Comparison of ENCODE assay signal across 16 cellular contexts in the genomic region with DNA sequence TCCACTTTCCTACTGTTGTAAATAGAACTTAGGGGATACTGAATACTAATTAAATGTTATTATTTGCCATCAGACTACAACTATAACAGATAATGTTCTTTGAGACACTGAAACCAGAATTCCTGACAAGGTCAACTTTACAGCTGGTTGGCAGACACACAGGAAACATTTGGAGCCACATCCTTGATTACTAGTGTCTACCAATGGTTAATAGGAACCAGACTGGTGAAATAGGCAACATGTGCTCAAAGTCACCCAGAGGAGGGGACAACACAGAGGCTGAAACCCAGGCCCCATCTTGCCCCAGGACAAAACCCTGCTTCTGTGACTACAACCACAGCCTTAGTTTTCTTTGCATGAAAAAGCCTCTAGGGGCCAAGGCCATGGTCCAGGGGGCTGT. TPM values are rescaled to one million over a fixed set of nuclear protein-coding genes. Genes with fewer than 3 reads are reported as not detected.
DNase-seq lines count a peak whose midpoint lies in the region; ATAC-seq, FAIRE-seq and TF ChIP-seq lines count a peak whose summit lies in the region.
"Had no signal": no experiment of that assay in that cellular context is flagged by ENCODE, and none has a peak within 500 bp of the region (broad histone marks: within the 10 kb centered on the region; RNA-seq: fewer than 3 reads in every experiment).

No MANE protein-coding gene starts in this region.

- H3K4me3 Mint-ChIP-seq in activated CD8-positive, alpha-beta T cell treated with anti-CD3 and anti-CD28 coated beads, Interleukin-2, amount 10 ng/mL, durations not matched to agents 7 days and 5 days: peak overlapping the region; percentile 9
- H3K4me3 Mint-ChIP-seq: activated CD4-positive, alpha-beta memory T cell treated with anti-CD3 and anti-CD28 coated beads for 36 hours had no signal

- no peaks in the 10 kb centered on the region for H3K27me3 Mint-ChIP-seq in activated CD8-positive, alpha-beta T cell treated with anti-CD3 and anti-CD28 coated beads, Interleukin-2, amount 10 ng/mL, durations not matched to agents 7 days and 5 days (ENCODE audit: low read depth)
- H3K27me3 Mint-ChIP-seq: activated CD4-positive, alpha-beta memory T cell treated with anti-CD3 and anti-CD28 coated beads for 36 hours had no signal

- H3K4me1 ChIP-seq in A549 (peaks cover 56% of the 10 kb centered on the region), foreskin keratinocyte (peaks cover 44% of the 10 kb centered on the region), kidney (ENCODE audit: control insufficient read depth in 1 of 2, insufficient read depth in 1 of 2, low read depth in 1 of 2, low read length in 2 of 2) (peaks cover 5 to 23% of the 10 kb centered on the region in 2 donors), adrenal gland (replicated peaks in 1 of 2) (no peaks in the 10 kb centered on the region)

- H3K4me3 ChIP-seq in A549 (no peak overlapping the region), kidney (ENCODE audit: low read length in 2 of 2) (no peak overlapping the region), adrenal gland (no peak overlapping the region)
- H3K4me3 ChIP-seq: mucosa of descending colon, pancreas had no signal

- H3K27ac Mint-ChIP-seq in activated CD8-positive, alpha-beta T cell treated with anti-CD3 and anti-CD28 coated beads, Interleukin-2, amount 10 ng/mL, durations not matched to agents 7 days and 5 days: peak overlapping the region; percentile 74
- H3K27ac Mint-ChIP-seq: activated CD4-positive, alpha-beta memory T cell treated with anti-CD3 and anti-CD28 coated beads for 36 hours had no signal

- H3K27ac ChIP-seq in A549 (peak overlapping the region; percentile 93 to 94), foreskin keratinocyte (peak overlapping the region; percentile 84), kidney (ENCODE audit: low read depth in 2 of 2, low read length in 2 of 2) (no peak overlapping the region), adrenal gland (no peak overlapping the region)
- H3K27ac ChIP-seq: pancreas had no signal

- POLR2A ChIA-PET in A549 (lab: Yijun Ruan, JAX): interaction anchor here (3.7 kb wide), 1 partner anchor 47 kb away, joined by 52 read pairs; the partner anchor contains the start of gene NT5E
- POLR2A ChIA-PET in activated CD8-positive, alpha-beta T cell treated with anti-CD3 and anti-CD28 coated beads, Interleukin-2, amount 10 ng/mL, durations not matched to agents 7 days and 5 days (lab: Charles Lee): interaction anchor here (0.5 to 2.3 kb wide), 3 partner anchors 48 to 276 kb away, joined by 3 to 18 read pairs (median 4); partner anchors contain the start of gene NT5E

- peaks cover 5% of the 10 kb centered on the region for H3K9me3 Mint-ChIP-seq in activated CD8-positive, alpha-beta T cell treated with anti-CD3 and anti-CD28 coated beads, Interleukin-2, amount 10 ng/mL, durations not matched to agents 7 days and 5 days (ENCODE audit: insufficient read depth)

- no peak for TF ChIP-seq POLR2A in A549 (IDR thresholded peaks at IDR 0.05; ENCODE audit: low read length)
- TF ChIP-seq POLR2A in adrenal gland (IDR thresholded peaks at IDR 0.05): no peak

- intact Hi-C loops in kidney (cut with DNase I) (no loop called here), adrenal gland (cut with DNase I) (no loop called here)

- no peak for TF ChIP-seq CTCF in A549 (IDR thresholded peaks at IDR 0.05)
- TF ChIP-seq CTCF in foreskin keratinocyte (conservative IDR thresholded peaks at IDR 0.05): no peak
- TF ChIP-seq CTCF in kidney (IDR thresholded peaks at IDR 0.05; ENCODE audit: borderline replicate concordance, extremely low read depth, insufficient read depth): no peak
- no peak for TF ChIP-seq CTCF in adrenal gland (IDR thresholded peaks at IDR 0.05)

- CTCF ChIA-PET in A549 (lab: Yijun Ruan, JAX): interaction anchor here (1.4 to 4.3 kb wide), 2 partner anchors 31 to 81 kb away, joined by 3 to 21 read pairs; no protein-coding TSS in a partner anchor
- CTCF ChIA-PET in activated CD8-positive, alpha-beta T cell treated with anti-CD3 and anti-CD28 coated beads, Interleukin-2, amount 10 ng/mL, durations not matched to agents 7 days and 5 days (lab: Charles Lee): interaction anchor here (0.6 to 6.7 kb wide), 4 partner anchors 15 to 81 kb away, joined by 3 to 54 read pairs (median 12); partner anchors contain the start of gene NT5E

- ATAC-seq in A549 (no peak), foreskin keratinocyte (no peak)
- ATAC-seq in activated CD8-positive, alpha-beta T cell treated with anti-CD3 and anti-CD28 coated beads, Interleukin-2, amount 10 ng/mL, durations not matched to agents 7 days and 5 days: no peak
- ATAC-seq: mucosa of descending colon, pancreas had no signal

- H3K27me3 ChIP-seq in foreskin keratinocyte (no peaks in the 10 kb centered on the region), adrenal gland (no peaks in the 10 kb centered on the region)
- H3K27me3 ChIP-seq: pancreas had no signal

- no peak for TF ChIP-seq EP300 in A549 (IDR thresholded peaks at IDR 0.05)

- H3K36me3 ChIP-seq in kidney (ENCODE audit: control insufficient read depth in 1 of 2, insufficient read depth in 2 of 2, low read length in 2 of 2) (no peaks in the 10 kb centered on the region), adrenal gland (replicated peaks in 1 of 2) (no peaks in the 10 kb centered on the region)
- H3K36me3 ChIP-seq: pancreas had no signal

- H3K36me3 Mint-ChIP-seq in activated CD8-positive, alpha-beta T cell treated with anti-CD3 and anti-CD28 coated beads, Interleukin-2, amount 10 ng/mL, durations not matched to agents 7 days and 5 days (ENCODE audit: low read depth): no peaks in the 10 kb centered on the region
- H3K36me3 Mint-ChIP-seq: activated CD4-positive, alpha-beta memory T cell treated with anti-CD3 and anti-CD28 coated beads for 36 hours had no signal

- peaks cover under 1% of the 10 kb centered on the region; the same call in 1 of the 3 replicates for H3K9me3 ChIP-seq in A549
- no peaks in the 10 kb centered on the region for H3K9me3 ChIP-seq in kidney (ENCODE audit: control insufficient read depth in 1 of 2, low read length in 2 of 2)
- H3K9me3 ChIP-seq in adrenal gland (replicated peaks in 1 of 3): no peaks in the 10 kb centered on the region
- H3K9me3 ChIP-seq: mucosa of descending colon, pancreas had no signal

- no peak for DNase-seq in A549 (ENCODE audit: low read depth in 1 of 2, low spot score in 1 of 2)
- DNase-seq in EH (ENCODE audit: low read depth): peak; percentile 52
- no peak for DNase-seq in activated CD8-positive, alpha-beta T cell treated with anti-CD3 and anti-CD28 coated beads, Interleukin-2, amount 10 ng/mL, durations not matched to agents 7 days and 5 days
- no peak for DNase-seq in foreskin keratinocyte
- no peak for DNase-seq in activated gamma-delta T cell treated with Interleukin-2 at 50 U/mL for 16 hours
- no peak for DNase-seq in kidney
- no peak for DNase-seq in adrenal gland
- DNase-seq in GOT3 (lab: John Stamatoyannopoulos, UW): no peak
- DNase-seq: activated CD4-positive, alpha-beta memory T cell treated with anti-CD3 and anti-CD28 coated beads for 36 hours; aorta; glutamatergic neuron; mucosa of descending colon; NCI-H226; pancreas had no signal

- no peak overlapping the region; the same call in 2 of the 3 replicates for H3K4me2 ChIP-seq in A549

- H3K4me1 Mint-ChIP-seq in activated CD8-positive, alpha-beta T cell treated with anti-CD3 and anti-CD28 coated beads, Interleukin-2, amount 10 ng/mL, durations not matched to agents 7 days and 5 days (ENCODE audit: low read depth): peaks cover 70% of the 10 kb centered on the region

- H3K9ac ChIP-seq in kidney (ENCODE audit: low read length in 2 of 2): no peak overlapping the region

- FAIRE-seq in A549 (lab: Jason Lieb, UNC): no peak
- FAIRE-seq in kidney (lab: Jason Lieb, UNC): no peak
- FAIRE-seq: colon, islet of Langerhans, pancreas had no signal

- TF ChIP-seq RAD21 in A549 (conservative IDR thresholded peaks at IDR 0.05 in 1 of 2, IDR thresholded peaks at IDR 0.05 in 1 of 2): no peak

TF ChIP-seq in A549, 52 proteins besides CTCF, POLR2A, EP300 and RAD21 (continues in another document):
- TF ChIP-seq TFCP2L1 (CRISPR knock-in tag; IDR thresholded peaks at IDR 0.05) (no peak), HMGXB4 (CRISPR knock-in tag; IDR thresholded peaks at IDR 0.05; ENCODE audit: borderline replicate concordance) (no peak), POLR2AphosphoS2 (conservative IDR thresholded peaks at IDR 0.05; ENCODE audit: low read length) (no peak), ZNF302 (CRISPR knock-in tag; IDR thresholded peaks at IDR 0.05) (no peak), RARB (CRISPR knock-in tag; IDR thresholded peaks at IDR 0.05) (no peak), SMC3 (IDR thresholded peaks at IDR 0.05) (no peak)

RNA-seq across cellular contexts. Expression of gene NT5E, which starts 47.8 kb away (rescaled TPM):
- polyA plus RNA-seq in A549 (2011; rRNA removed) (54.8 and 61.0 TPM in 2 replicates), A549 (2017; fragmentation: RNase III; extraction: RNeasy Plus Mini Kit Qiagen cat#74134 plus additional on column Dnase treatment) (16.8 to 20.8 TPM (median 18.9 TPM) in 3 replicates), foreskin keratinocyte (140 and 147 TPM in 2 replicates), kidney (ENCODE audit: insufficient read depth, low read depth, low replicate concordance) (13.1 TPM), adrenal gland (10 to 100 TPM in 1 of 3 donors, 1 to 10 TPM in 2; 2.9 to 14.2 (median 3.2) TPM)
- polyA plus RNA-seq in A549 (2012; cell fraction: cytosol; rRNA removed): 19.3 and 27.1 TPM in 2 replicates
- polyA plus RNA-seq in A549 (2012; cell fraction: nucleus; rRNA removed): 18.2 and 40.2 TPM in 2 replicates
- 34.8 and 36.1 TPM in 2 replicates for polyA minus RNA-seq in A549 (2011; rRNA and poly(A)+ RNA removed)
- 1 to 10 TPM; 7.4 to 7.6 TPM for total RNA-seq in activated CD8-positive, alpha-beta T cell treated with anti-CD3 and anti-CD28 coated beads, Interleukin-2, amount 10 ng/mL, durations not matched to agents 7 days and 5 days
- total RNA-seq in foreskin keratinocyte (297 and 365 TPM in 2 replicates), kidney (41.0 TPM), adrenal gland (10 to 100 TPM in 5 of 8 donors, 1 to 10 TPM in 3; 3.6 to 13.2 (median 10.9) TPM)

Comparison
In these comparisons a context has a peak if more than half of its experiments do, and no peak if none do; other contexts are left out.
1. H3K27ac ChIP-seq: peak in A549 (2 of 2) and foreskin keratinocyte (single experiment); none in kidney (0 of 2) and adrenal gland (0 of 5).